8 cellular contexts compared by ENCODE assay signal in genomic region chr11:27699242-27699925, GRCh38. TPM values are rescaled to one million over a fixed set of nuclear protein-coding genes. Genes with fewer than 3 reads are reported as not detected.
DNase-seq lines count a peak whose midpoint lies in the region; ATAC-seq, FAIRE-seq and TF ChIP-seq lines count a peak whose summit lies in the region.

No MANE protein-coding gene starts in this region.

- DNase-seq in GM13976 (ENCODE audit: low spot score) (no peak), RKO (ENCODE audit: low spot score) (peak; percentile 22), fibroblast of lung (ENCODE audit: low read depth in 2 of 2) (peak; percentile 59 to 72), pancreas (peak in 2 of 6 donors; percentile 58 to 66), DMS79 treated with DMSO at 0.1 percent for 48 hours (lab: John Stamatoyannopoulos, UW) (no peak), NCI-H2029 (lab: John Stamatoyannopoulos, UW) (no peak), NCI-H446 treated with DMSO at 0.1 percent for 48 hours (lab: John Stamatoyannopoulos, UW) (no peak)
- no peak for DNase-seq in natural killer cell treated with Interleukin-12 subunit alpha and Interleukin-12 subunit beta and Interleukin-15 and Interleukin-18, amount 100 ng/mL, for 72 hours (ENCODE audit: low spot score)

- peak; percentile 18 to 44 (median 30) for ATAC-seq in pancreas
- no peak for ATAC-seq in natural killer cell treated with Interleukin-12 subunit alpha and Interleukin-12 subunit beta and Interleukin-15 and Interleukin-18, amount 100 ng/mL, for 72 hours

- H3K4me1 ChIP-seq in fibroblast of lung (ENCODE audit: control insufficient read depth, extremely low read depth, insufficient read depth, low read length), result peaks cover 2% of the 10 kb centered on the region
- H3K4me1 ChIP-seq in pancreas, result peaks cover 4 to 15% (median 13%) of the 10 kb centered on the region in 3 donors

- peak overlapping the region; percentile 83 for H3K4me2 ChIP-seq in fibroblast of lung (ENCODE audit: extremely low read depth, insufficient read depth, low read length)

- intact Hi-C loops in pancreas (cut with DNase I), result loop anchor here in 1 of 3 donors (5.0 to 10.0 kb wide), 3 partner anchors 833 to 1635 kb away; no protein-coding TSS in a partner anchor

- peaks cover 5% of the 10 kb centered on the region for H3K27me3 ChIP-seq in fibroblast of lung (ENCODE audit: control insufficient read depth, insufficient read depth, low read length)
- peaks cover 0 to 28% (median 8%) of the 10 kb centered on the region in 4 donors for H3K27me3 ChIP-seq in pancreas

- peak; percentile 3 for TF ChIP-seq CTCF in GM13976 (IDR thresholded peaks at IDR 0.05; ENCODE audit: borderline replicate concordance, control extremely low read depth, extremely low read depth, insufficient read depth, missing control alignments)
- TF ChIP-seq CTCF in fibroblast of lung (conservative IDR thresholded peaks at IDR 0.05 in 1 of 2, IDR thresholded peaks at IDR 0.05 in 1 of 2; ENCODE audit: low read depth in 1 of 2, low read length in 2 of 2), result no peak
- TF ChIP-seq CTCF in pancreas (IDR thresholded peaks at IDR 0.05), result no peak

- 2% methylated on average over 30 of the region's 30 CpGs for WGBS in pancreas, 2 donors

- no peak overlapping the region for H3K4me3 Mint-ChIP-seq in natural killer cell treated with Interleukin-12 subunit alpha and Interleukin-12 subunit beta and Interleukin-15 and Interleukin-18, amount 100 ng/mL, for 72 hours

- H3K9ac ChIP-seq in fibroblast of lung (ENCODE audit: insufficient read depth, low read length), result peak overlapping the region; percentile 53

- no peak for FAIRE-seq in pancreas (lab: Jason Lieb, UNC)

- H3K36me3 ChIP-seq in fibroblast of lung (ENCODE audit: control insufficient read depth, insufficient read depth, low read length) (no peaks in the 10 kb centered on the region), pancreas (no peaks in the 10 kb centered on the region)

- no peaks in the 10 kb centered on the region for H3K36me3 Mint-ChIP-seq in natural killer cell treated with Interleukin-12 subunit alpha and Interleukin-12 subunit beta and Interleukin-15 and Interleukin-18, amount 100 ng/mL, for 72 hours

- peak overlapping the region; percentile 69 for H2AFZ ChIP-seq in fibroblast of lung (ENCODE audit: low read length)

- H3K9me3 Mint-ChIP-seq in natural killer cell treated with Interleukin-12 subunit alpha and Interleukin-12 subunit beta and Interleukin-15 and Interleukin-18, amount 100 ng/mL, for 72 hours, result no peaks in the 10 kb centered on the region

- peak overlapping the region; percentile 64 for H3K27ac ChIP-seq in fibroblast of lung (ENCODE audit: insufficient read depth, low read length)
- no peak overlapping the region for H3K27ac ChIP-seq in pancreas

- H3K27ac Mint-ChIP-seq in natural killer cell treated with Interleukin-12 subunit alpha and Interleukin-12 subunit beta and Interleukin-15 and Interleukin-18, amount 100 ng/mL, for 72 hours, result no peak overlapping the region

- no peaks in the 10 kb centered on the region for H4K20me1 ChIP-seq in fibroblast of lung (ENCODE audit: control insufficient read depth, extremely low read depth, insufficient read depth, low read length)

- H3K4me3 ChIP-seq in fibroblast of lung (replicated peaks in 1 of 4; ENCODE audit: control extremely low read depth in 1 of 4, insufficient read depth in 1 of 4, low read depth in 3 of 4, low read length in 4 of 4) (peak overlapping the region; percentile 75 to 87 (median 84)), pancreas (peak overlapping the region in 3 of 4 donors; percentile 14 to 60 (median 44))

- peaks cover 35% of the 10 kb centered on the region for H3K79me2 ChIP-seq in fibroblast of lung (ENCODE audit: control insufficient read depth, insufficient read depth, low read length)

- H3K27me3 Mint-ChIP-seq in natural killer cell treated with Interleukin-12 subunit alpha and Interleukin-12 subunit beta and Interleukin-15 and Interleukin-18, amount 100 ng/mL, for 72 hours, result peaks cover 40 to 64% of the 10 kb centered on the region in 2 donors

- peaks cover 7 to 13% of the 10 kb centered on the region in 2 donors for H3K4me1 Mint-ChIP-seq in natural killer cell treated with Interleukin-12 subunit alpha and Interleukin-12 subunit beta and Interleukin-15 and Interleukin-18, amount 100 ng/mL, for 72 hours (ENCODE audit: low read depth in 2 of 2)

- H3K9me3 ChIP-seq in fibroblast of lung (ENCODE audit: control insufficient read depth, insufficient read depth, low read depth, low read length) (no peaks in the 10 kb centered on the region), pancreas (no peaks in the 10 kb centered on the region)

- in situ Hi-C loops in GM13976 (cut with MboI; ENCODE audit: low sequenced_read_pairs, unreplicated experiment), result loop anchor here (25.0 kb wide), 1 partner anchor 1638 kb away; no protein-coding TSS in a partner anchor

RNA-seq across cellular contexts. Expression of gene BDNF, which starts 0.9 kb away (rescaled TPM):
- total RNA-seq in fibroblast of lung (6.4 and 16.7 TPM in 2 replicates), pancreas (under 1 TPM; 0.04 to 0.09 (median 0.07) TPM)
- polyA plus RNA-seq in fibroblast of lung (11.2 and 15.0 TPM in 2 replicates), pancreas (under 1 TPM; 0.12 to 0.15 TPM)
- 8.6 and 12.0 TPM in 2 replicates for polyA plus RNA-seq in fibroblast of lung (2012)
- polyA minus RNA-seq in fibroblast of lung (ENCODE audit: low replicate concordance), result 0.35 and 3.7 TPM in 2 replicates
- total RNA-seq in natural killer cell treated with Interleukin-12 subunit alpha and Interleukin-12 subunit beta and Interleukin-15 and Interleukin-18, amount 100 ng/mL, for 72 hours, result not detected

Comparison
In these comparisons a context has a peak if more than half of its experiments do, and no peak if none do; other contexts are left out.
1. DNase-seq: peak in RKO (single experiment) and fibroblast of lung (2 of 2); none in GM13976 (single experiment), natural killer cell treated with Interleukin-12 subunit alpha and Interleukin-12 subunit beta and Interleukin-15 and Interleukin-18, amount 100 ng/mL, for 72 hours (single experiment), DMS79 treated with DMSO at 0.1 percent for 48 hours (single experiment), NCI-H2029 (single experiment) and NCI-H446 treated with DMSO at 0.1 percent for 48 hours (single experiment).
2. ATAC-seq: peak in pancreas (4 of 4); none in natural killer cell treated with Interleukin-12 subunit alpha and Interleukin-12 subunit beta and Interleukin-15 and Interleukin-18, amount 100 ng/mL, for 72 hours (0 of 2).